ENCODE assay signal across 8 cellular contexts in genomic region chr6:149648148-149649145, GRCh38.
DNase-seq lines count a peak whose midpoint lies in the region; ATAC-seq and TF ChIP-seq lines count a peak whose summit lies in the region.

Gene KATNA1, minus strand, starts transcription at chr6:149648714. Its CDS starts 10,167 bp downstream, at chr6:149638547.

- TF ChIP-seq CTCF in astrocyte of the spinal cord (IDR thresholded peaks at IDR 0.05; ENCODE audit: low read depth, low read length), result no peak

- DNase-seq in NCI-H2029 treated with DMSO at 0.1 percent for 48 hours (lab: John Stamatoyannopoulos, UW) (peak; percentile 7), T1000 (lab: John Stamatoyannopoulos, UW) (peak; percentile 81), astrocyte of the spinal cord (ENCODE audit: low read depth, low spot score) (peak; percentile 71), hippocampal formation (lab: John Stamatoyannopoulos, UW) (peak; percentile 55 to 85), retina (peak; percentile 92), amniotic stem cell (lab: John Stamatoyannopoulos, UW) (no peak)

- ATAC-seq in GM18517 (IDR thresholded peaks at IDR 0.05; ENCODE audit: unreplicated experiment) (peak; percentile 93), HG03025 (IDR thresholded peaks at IDR 0.05; ENCODE audit: low FRiP score, unreplicated experiment) (peak; percentile 92)

- in situ Hi-C loops in astrocyte of the spinal cord (cut with HindIII; ENCODE audit: low sequenced_read_pairs), result no loop called here

- peak within 1 kb of the TSS; percentile 93 for H3K4me3 ChIP-seq in astrocyte of the spinal cord (ENCODE audit: low read depth, low read length)
